In genomic region chr19:15841875-15842569, GRCh38 we compare ENCODE assay signal across 1 cellular context.
TF ChIP-seq lines count a peak whose summit lies in the region.

No MANE protein-coding gene starts in this region.

TF ChIP-seq in HCT116, 20 proteins besides CTCF, POLR2A, EP300 and RAD21 (continued from another document):
- TF ChIP-seq ZBTB33 (IDR thresholded peaks at IDR 0.05; ENCODE audit: extremely low read depth, insufficient replicate concordance, low read length) (no peak), ZNF274 (IDR thresholded peaks at IDR 0.05; ENCODE audit: low read depth, low read length) (no peak), ELF1 (IDR thresholded peaks at IDR 0.05; ENCODE audit: borderline replicate concordance, low read depth) (no peak), CBX3 (IDR thresholded peaks at IDR 0.05; ENCODE audit: low read depth) (no peak), SRF (IDR thresholded peaks at IDR 0.05; ENCODE audit: low read depth) (no peak), CEBPB (IDR thresholded peaks at IDR 0.05; ENCODE audit: low read depth) (no peak), TCF7L2 (IDR thresholded peaks at IDR 0.05; ENCODE audit: borderline replicate concordance, extremely low read depth, insufficient read depth, insufficient read length) (no peak), JUND (IDR thresholded peaks at IDR 0.05) (no peak), EZH2 (IDR thresholded peaks at IDR 0.05) (no peak), MAX (IDR thresholded peaks at IDR 0.05) (no peak), REST (IDR thresholded peaks at IDR 0.05; ENCODE audit: low read depth) (no peak)
